In genomic region chr4:142631836-142632235, GRCh38 we compare ENCODE assay signal across 24 cellular contexts.
DNase-seq lines count a peak whose midpoint lies in the region; FAIRE-seq and TF ChIP-seq lines count a peak whose summit lies in the region.
"Had no signal": no experiment of that assay in that cellular context is flagged by ENCODE, and none has a peak within 500 bp of the region (broad histone marks: within the 10 kb centered on the region; RNA-seq: fewer than 3 reads in every experiment).

No MANE protein-coding gene starts in this region.

- H3K79me2 ChIP-seq in H1 (ENCODE audit: control insufficient read depth in 1 of 2, insufficient read depth in 2 of 2, low read length in 2 of 2): no peaks in the 10 kb centered on the region

- H3K23ac ChIP-seq in H1 (ENCODE audit: insufficient read length): no peak overlapping the region

- no peaks in the 10 kb centered on the region for H4K20me1 ChIP-seq in H1 (replicated peaks in 1 of 2; ENCODE audit: control insufficient read depth in 1 of 2, insufficient read depth in 2 of 2, low read length in 2 of 2)
- H4K20me1 ChIP-seq: BLaER1 had no signal

- TF ChIP-seq POLR2A in GM12891 (IDR thresholded peaks at IDR 0.05; ENCODE audit: low read depth, low read length) (no peak), GM12892 (IDR thresholded peaks at IDR 0.05; ENCODE audit: low read depth, low read length) (no peak), H1 (IDR thresholded peaks at IDR 0.05; ENCODE audit: control extremely low read depth in 1 of 2, low read depth in 2 of 2, low read length in 2 of 2) (no peak)

- H3K14ac ChIP-seq in H1 (ENCODE audit: insufficient read length): no peak overlapping the region

- no peak overlapping the region for H4K5ac ChIP-seq in H1 (ENCODE audit: insufficient read length, low read depth, low read length)

- no peak overlapping the region for H4K91ac ChIP-seq in H1 (replicated peaks; ENCODE audit: insufficient read length, low read length)

- no peak overlapping the region for H3K4me2 ChIP-seq in H1 (ENCODE audit: insufficient read depth in 1 of 2, low read depth in 2 of 2, low read length in 2 of 2)
- H3K4me2 ChIP-seq: BLaER1 had no signal

- TF ChIP-seq CTCF in H1 (IDR thresholded peaks at IDR 0.05; ENCODE audit: control extremely low read depth in 1 of 3, insufficient read depth in 1 of 3, low read depth in 1 of 3, low read length in 3 of 3): no peak

- H2BK12ac ChIP-seq in H1 (ENCODE audit: low read depth, low read length): no peak overlapping the region

- 93% methylated on average over 2 of the region's 2 CpGs; no CpG with 5 or more reads in 1 of the 2 experiments for WGBS in H1 (ENCODE audit: extremely low coverage in 1 of 2, insufficient coverage in 1 of 2, insufficient read length in 1 of 2, insufficient replicate concordance in 2 of 2, low coverage in 1 of 2, low lambda C conversion rate in 2 of 2, missing lambda C conversion rate in 1 of 2), 2 experiments

- H3K4ac ChIP-seq in H1 (replicated peaks; ENCODE audit: insufficient read length, low read depth, low read length): no peak overlapping the region

- FAIRE-seq in GM12891 (lab: Jason Lieb, UNC): peak; percentile 13
- FAIRE-seq in GM12892 (lab: Jason Lieb, UNC): peak; percentile 24
- no peak for FAIRE-seq in H1 (lab: Jason Lieb, UNC)
- FAIRE-seq: GM12878, GM18507 had no signal

- H2AK5ac ChIP-seq in H1 (ENCODE audit: low read depth, low read length): no peak overlapping the region

- H4K8ac ChIP-seq in H1 (ENCODE audit: extremely low read depth, insufficient read depth, low read length): no peak overlapping the region

- no peak overlapping the region for H2BK15ac ChIP-seq in H1 (ENCODE audit: low read length)

- no peak overlapping the region for H2BK20ac ChIP-seq in H1 (ENCODE audit: low read length)

- H3K27ac ChIP-seq in H1 (ENCODE audit: low read depth, low read length): no peak overlapping the region
- H3K27ac ChIP-seq: BLaER1 had no signal

- no peaks in the 10 kb centered on the region for H3K36me3 ChIP-seq in H1 (ENCODE audit: control insufficient read depth in 2 of 4, insufficient read depth in 4 of 4, low read length in 3 of 4)
- H3K36me3 ChIP-seq: BE2C, BLaER1 had no signal

- no peaks in the 10 kb centered on the region for H3K27me3 ChIP-seq in H1 (replicated peaks in 1 of 4; ENCODE audit: control insufficient read depth in 3 of 4, extremely low read depth in 1 of 4, insufficient read depth in 3 of 4, low read length in 3 of 4)
- H3K27me3 ChIP-seq: BE2C, BLaER1 had no signal

- DNase-seq in GM12891 (ENCODE audit: insufficient read length, low spot score) (no peak), GM12892 (ENCODE audit: insufficient read length) (no peak), H1 (ENCODE audit: low read depth in 1 of 2, low spot score in 2 of 2) (no peak), NCI-H1092 treated with DMSO at 0.1 percent for 48 hours (lab: John Stamatoyannopoulos, UW) (no peak), kidney tubule cell (ENCODE audit: low spot score) (no peak)
- no peak for DNase-seq in activated CD8-positive, alpha-beta memory T cell treated with anti-CD3 and anti-CD28 coated beads, Interleukin-2, amount 50 U/mL, for 4 hours
- DNase-seq: 8988T; ACHN; BE2C; C1 segment of cervical spinal cord; CD4-positive, alpha-beta memory T cell; CD4-positive, CD25-positive, alpha-beta regulatory T cell; CD8-positive, alpha-beta memory T cell; COR-L47; DMS 273 treated with DMSO at 0.1 percent for 48 hours; DMS153; DMS53; DMS79; DND-41; EL; GDM1 had no signal

- no peak overlapping the region for H3K9ac ChIP-seq in H1 (replicated peaks in 1 of 4; ENCODE audit: extremely low read depth in 1 of 4, low read depth in 3 of 4, low read length in 3 of 4)
- H3K9ac ChIP-seq: BLaER1 had no signal

- no peak overlapping the region for H2BK120ac ChIP-seq in H1 (replicated peaks; ENCODE audit: low read depth, low read length)

- POLR2A ChIA-PET in H1 (lab: Charles Lee; ENCODE audit: partially characterized antibody): no interaction called here

- H2BK5ac ChIP-seq in H1 (ENCODE audit: low read depth, low read length): no peak overlapping the region

- no peaks in the 10 kb centered on the region for H3K9me3 ChIP-seq in H1 (ENCODE audit: insufficient read depth in 2 of 2, low read depth in 1 of 2, low read length in 1 of 2)
- H3K9me3 ChIP-seq: BE2C, BLaER1 had no signal

- no peak for TF ChIP-seq RAD21 in H1 (IDR thresholded peaks at IDR 0.05 in 1 of 2, conservative IDR thresholded peaks at IDR 0.05 in 1 of 2; ENCODE audit: low read depth in 2 of 2, low read length in 2 of 2)

- no peak for TF ChIP-seq EP300 in H1 (IDR thresholded peaks at IDR 0.05; ENCODE audit: borderline replicate concordance in 1 of 2, low read depth in 2 of 2, low read length in 2 of 2)

- H2AFZ ChIP-seq in H1 (ENCODE audit: low read length): peak overlapping the region; percentile 41; the same call in 1 of the 2 replicates

- CTCF ChIA-PET in H1 (lab: Charles Lee; ENCODE audit: partially characterized antibody): no interaction called here

- no peak overlapping the region for H3K18ac ChIP-seq in H1 (ENCODE audit: extremely low read depth, low read length)

- H3K79me1 ChIP-seq in H1 (ENCODE audit: low read depth, low read length): no peaks in the 10 kb centered on the region

- H3K56ac ChIP-seq in H1 (replicated peaks; ENCODE audit: insufficient read length, low read depth, low read length): no peak overlapping the region

- H3K4me3 ChIP-seq in H1 (ENCODE audit: extremely low read depth in 1 of 4, insufficient read depth in 2 of 4, low read depth in 3 of 4, low read length in 4 of 4): no peak overlapping the region
- H3K4me3 ChIP-seq: BLaER1, GM12878 had no signal

- H3K4me1 ChIP-seq in H1 (replicated peaks in 1 of 4; ENCODE audit: control insufficient read depth in 3 of 4, insufficient read depth in 4 of 4, low read length in 3 of 4): no peaks in the 10 kb centered on the region
- H3K4me1 ChIP-seq: BE2C, BLaER1 had no signal

- H3K23me2 ChIP-seq in H1 (ENCODE audit: low read depth, low read length): no peaks in the 10 kb centered on the region

TF ChIP-seq in GM12891, 5 proteins besides CTCF, POLR2A, EP300 and RAD21:
- TF ChIP-seq POU2F2 (IDR thresholded peaks at IDR 0.05; ENCODE audit: low read depth, low read length) (no peak), SPI1 (IDR thresholded peaks at IDR 0.05; ENCODE audit: low read depth, low read length) (no peak), POLR2AphosphoS5 (IDR thresholded peaks at IDR 0.05; ENCODE audit: low read depth, low read length) (no peak), TAF1 (IDR thresholded peaks at IDR 0.05; ENCODE audit: low read depth, low read length) (no peak), PAX5 (IDR thresholded peaks at IDR 0.05; ENCODE audit: insufficient read depth, low read length, severe bottlenecking) (no peak)

TF ChIP-seq in H1, 55 proteins besides CTCF, POLR2A, EP300 and RAD21:
- TF ChIP-seq RNF2 (IDR thresholded peaks at IDR 0.05; ENCODE audit: borderline replicate concordance, low read depth, low read length, missing control alignments, poor library complexity, severe bottlenecking): no peak
- TF ChIP-seq GABPA (IDR thresholded peaks at IDR 0.05; ENCODE audit: borderline replicate concordance, insufficient read depth, low read length): no peak
- no peak for TF ChIP-seq GTF2F1 (IDR thresholded peaks at IDR 0.05; ENCODE audit: borderline replicate concordance, low read depth, low read length)
- TF ChIP-seq CBX8 (IDR thresholded peaks at IDR 0.05; ENCODE audit: borderline replicate concordance, low read depth, low read length): no peak
- no peak for TF ChIP-seq POU5F1 (IDR thresholded peaks at IDR 0.05; ENCODE audit: low read depth, low read length)
- no peak for TF ChIP-seq YY1 (IDR thresholded peaks at IDR 0.05; ENCODE audit: low read depth, low read length)
- no peak for TF ChIP-seq SP1 (IDR thresholded peaks at IDR 0.05; ENCODE audit: low read depth, low read length)
- TF ChIP-seq ASH2L (IDR thresholded peaks at IDR 0.05; ENCODE audit: low read length): no peak
- no peak for TF ChIP-seq SIN3A (conservative IDR thresholded peaks at IDR 0.05 in 1 of 2, IDR thresholded peaks at IDR 0.05 in 1 of 2; ENCODE audit: low read depth in 1 of 2, low read length in 2 of 2)
- TF ChIP-seq, protein P1, sequence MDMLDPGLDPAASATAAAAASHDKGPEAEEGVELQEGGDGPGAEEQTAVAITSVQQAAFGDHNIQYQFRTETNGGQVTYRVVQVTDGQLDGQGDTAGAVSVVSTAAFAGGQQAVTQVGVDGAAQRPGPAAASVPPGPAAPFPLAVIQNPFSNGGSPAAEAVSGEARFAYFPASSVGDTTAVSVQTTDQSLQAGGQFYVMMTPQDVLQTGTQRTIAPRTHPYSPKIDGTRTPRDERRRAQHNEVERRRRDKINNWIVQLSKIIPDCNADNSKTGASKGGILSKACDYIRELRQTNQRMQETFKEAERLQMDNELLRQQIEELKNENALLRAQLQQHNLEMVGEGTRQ (IDR thresholded peaks at IDR 0.05; ENCODE audit: low read length): no peak
- no peak for TF ChIP-seq BRCA1 (IDR thresholded peaks at IDR 0.05; ENCODE audit: low read depth, low read length)
